Comparison of ENCODE assay signal across 13 cellular contexts in the genomic region with DNA sequence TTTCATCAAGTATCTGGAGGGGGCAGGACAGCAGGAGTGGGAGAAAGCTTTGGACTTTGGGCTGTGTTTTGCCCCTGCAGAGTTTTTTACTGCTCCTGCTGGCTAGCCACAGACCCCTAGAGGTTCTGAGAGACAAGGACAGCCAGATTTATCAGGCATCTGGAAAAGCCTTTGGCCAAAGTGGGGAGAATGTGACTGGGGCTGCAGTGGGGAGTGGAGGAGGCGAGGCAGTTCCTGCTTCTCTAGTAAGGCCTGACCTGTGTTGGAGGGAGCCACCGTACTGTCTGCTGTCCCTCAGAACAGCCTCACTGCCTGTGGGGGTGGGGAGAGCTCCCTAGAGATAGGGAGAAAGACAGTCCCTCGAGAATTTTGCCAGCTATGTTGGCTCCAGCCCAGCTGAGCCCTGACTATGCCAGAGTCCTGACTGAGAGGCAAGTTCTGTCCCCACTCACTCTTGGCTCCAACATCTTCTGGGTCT. TPM values are rescaled to one million over a fixed set of nuclear protein-coding genes. Genes with fewer than 3 reads are reported as not detected.
DNase-seq lines count a peak whose midpoint lies in the region; ATAC-seq and TF ChIP-seq lines count a peak whose summit lies in the region.
"Had no signal": no experiment of that assay in that cellular context is flagged by ENCODE, and none has a peak within 500 bp of the region (broad histone marks: within the 10 kb centered on the region; RNA-seq: fewer than 3 reads in every experiment).

No MANE protein-coding gene starts in this region.

- H3K9ac ChIP-seq in trophoblast cell (ENCODE audit: low read length): no peak overlapping the region

- H3K4me3 ChIP-seq in CD8-positive, alpha-beta memory T cell (ENCODE audit: low read length): no peak overlapping the region
- H3K4me3 ChIP-seq in trophoblast cell (ENCODE audit: low read depth, low read length) (no peak overlapping the region), foreskin fibroblast (ENCODE audit: low read depth in 1 of 2, low read length in 2 of 2) (no peak overlapping the region)

- CTCF ChIA-PET in CD8-positive, alpha-beta memory T cell (lab: Charles Lee): no interaction called here
- CTCF ChIA-PET in WTC11 (lab: Charles Lee): interaction anchor here (1.0 to 2.7 kb wide), 3 partner anchors 63 to 165 kb away, joined by 3 to 10 read pairs (median 4); partner anchors contain the start of gene WDR73

- no CpG with 5 or more reads among the region's 3 CpGs for WGBS in trophoblast cell (ENCODE audit: extremely low coverage, insufficient coverage, insufficient read length)

- peaks cover 11 to 18% of the 10 kb centered on the region in 2 donors for H3K27me3 Mint-ChIP-seq in CD8-positive, alpha-beta memory T cell
- peaks cover 7% of the 10 kb centered on the region for H3K27me3 Mint-ChIP-seq in WTC11 (ENCODE audit: low read depth)

- H2AFZ ChIP-seq in trophoblast cell (ENCODE audit: insufficient read depth, low read length, poor library complexity): peak overlapping the region; percentile 23

- H3K27ac ChIP-seq in CD8-positive, alpha-beta memory T cell (ENCODE audit: low read depth, low read length): peak overlapping the region; percentile 4
- peak overlapping the region; percentile 93 for H3K27ac ChIP-seq in trophoblast cell (ENCODE audit: low read depth, low read length)

- POLR2A ChIA-PET in CD8-positive, alpha-beta memory T cell (lab: Charles Lee): no interaction called here
- POLR2A ChIA-PET in WTC11 (lab: Charles Lee): no interaction called here

- peak; percentile 3; the same call in 1 of the 2 replicates for ATAC-seq in WTC11
- peak; percentile 52 for ATAC-seq in left ventricle myocardium superior
- no peak for ATAC-seq in GM19395 (IDR thresholded peaks at IDR 0.05; ENCODE audit: unreplicated experiment)
- ATAC-seq in GM18520 (IDR thresholded peaks at IDR 0.05; ENCODE audit: unreplicated experiment): no peak

- H2BK12ac ChIP-seq in trophoblast cell (ENCODE audit: low read length): peak overlapping the region; percentile 81

- no peaks in the 10 kb centered on the region for H3K9me3 ChIP-seq in CD8-positive, alpha-beta memory T cell (ENCODE audit: low read length)
- H3K9me3 ChIP-seq in trophoblast cell (ENCODE audit: insufficient read depth, low read depth, low read length): no peaks in the 10 kb centered on the region

- H3K4me1 Mint-ChIP-seq in CD8-positive, alpha-beta memory T cell: peaks cover 5 to 11% (median 10%) of the 10 kb centered on the region in 3 donors
- peaks cover 43% of the 10 kb centered on the region for H3K4me1 Mint-ChIP-seq in WTC11

- intact Hi-C loops in left ventricle myocardium superior (cut with micrococcal nuclease): no loop called here

- no peak for DNase-seq in CD8-positive, alpha-beta memory T cell
- no peak for DNase-seq in WTC11 (ENCODE audit: low spot score)
- DNase-seq in left ventricle myocardium superior: peak; percentile 85
- DNase-seq in trophoblast cell: no peak
- no peak for DNase-seq in foreskin fibroblast
- DNase-seq in NCI-H1417 treated with DMSO at 0.1 percent for 48 hours (lab: John Stamatoyannopoulos, UW): no peak
- DNase-seq: activated T-cell treated with anti-CD3 and anti-CD28 coated beads, Interleukin-2, amount 50 U/mL, for 72 hours; AML-193; effector memory CD4-positive, alpha-beta T cell; NCI-H2171 treated with DMSO at 0.1 percent for 48 hours; stimulated activated CD4-positive, alpha-beta T cell treated with anti-CD3 and anti-CD28 coated beads, Interleukin-4, amount 100 ng/mL, for 4 hours had no signal

- H4K91ac ChIP-seq in trophoblast cell (ENCODE audit: low read depth, low read length): peak overlapping the region; percentile 97

- H4K8ac ChIP-seq in trophoblast cell (ENCODE audit: low read depth, low read length): peak overlapping the region; percentile 10

- H3K79me2 ChIP-seq in trophoblast cell (ENCODE audit: control insufficient read depth, insufficient read depth, low read length, poor library complexity): peaks cover 10% of the 10 kb centered on the region

- H3K27me3 ChIP-seq in CD8-positive, alpha-beta memory T cell (ENCODE audit: insufficient read depth, low read length, poor library complexity, severe bottlenecking): no peaks in the 10 kb centered on the region
- no peaks in the 10 kb centered on the region for H3K27me3 ChIP-seq in trophoblast cell (ENCODE audit: insufficient read depth, low read length)

- no peak overlapping the region for H3K23ac ChIP-seq in trophoblast cell (ENCODE audit: low read length)

- peak overlapping the region; percentile 40 for H3K4me2 ChIP-seq in trophoblast cell (ENCODE audit: low read length)

- peak overlapping the region; percentile 51 for H2AK5ac ChIP-seq in trophoblast cell (ENCODE audit: low read length)

- H3K27ac Mint-ChIP-seq in CD8-positive, alpha-beta memory T cell: peak overlapping the region in 2 of 8 donors; percentile 13 to 76
- no peak overlapping the region for H3K27ac Mint-ChIP-seq in WTC11
- H3K27ac Mint-ChIP-seq: activated T-cell treated with anti-CD3 and anti-CD28 coated beads, Interleukin-2, amount 50 U/mL, for 72 hours had no signal

- peak overlapping the region; percentile 27 for H3K14ac ChIP-seq in trophoblast cell (ENCODE audit: low read length)

- peak overlapping the region; percentile 16 for H4K12ac ChIP-seq in trophoblast cell (ENCODE audit: low read depth, low read length)

- TF ChIP-seq CTCF in WTC11 (IDR thresholded peaks at IDR 0.05) (no peak), foreskin fibroblast (IDR thresholded peaks at IDR 0.05; ENCODE audit: low read depth, low read length) (no peak)

- H3K36me3 ChIP-seq in CD8-positive, alpha-beta memory T cell (ENCODE audit: insufficient read depth, low read length): no peaks in the 10 kb centered on the region
- peaks cover 0 to 5% of the 10 kb centered on the region in 2 experiments for H3K36me3 ChIP-seq in trophoblast cell (ENCODE audit: control insufficient read depth in 1 of 2, insufficient read depth in 2 of 2, low read length in 2 of 2)

- peak overlapping the region; percentile 66 for H3K4ac ChIP-seq in trophoblast cell (ENCODE audit: low read depth, low read length)

- H3K18ac ChIP-seq in trophoblast cell (ENCODE audit: low read length): peak overlapping the region; percentile 74

- H2BK5ac ChIP-seq in trophoblast cell (ENCODE audit: low read depth, low read length, poor library complexity): peak overlapping the region; percentile 23

- no peak overlapping the region for H3K4me3 Mint-ChIP-seq in CD8-positive, alpha-beta memory T cell
- H3K4me3 Mint-ChIP-seq in WTC11: 0 out of 2 replicates have a peak overlapping the region, but pooled peaks have one; percentile 72
- H3K4me3 Mint-ChIP-seq: activated T-cell treated with anti-CD3 and anti-CD28 coated beads, Interleukin-2, amount 50 U/mL, for 72 hours had no signal

- H3K9me3 Mint-ChIP-seq in CD8-positive, alpha-beta memory T cell: no peaks in the 10 kb centered on the region
- H3K9me3 Mint-ChIP-seq in WTC11: no peaks in the 10 kb centered on the region
- H3K9me3 Mint-ChIP-seq: activated T-cell treated with anti-CD3 and anti-CD28 coated beads, Interleukin-2, amount 50 U/mL, for 72 hours had no signal

- H3K4me1 ChIP-seq in CD8-positive, alpha-beta memory T cell (ENCODE audit: insufficient read depth, low read length): peaks cover 8% of the 10 kb centered on the region
- H3K4me1 ChIP-seq in trophoblast cell (ENCODE audit: control insufficient read depth in 1 of 2, insufficient read depth in 2 of 2, low read length in 2 of 2): peaks cover 36 to 40% of the 10 kb centered on the region in 2 experiments

- H2BK120ac ChIP-seq in trophoblast cell (ENCODE audit: insufficient read depth, low read length, poor library complexity): peak overlapping the region; percentile 7

- H3K36me3 Mint-ChIP-seq in CD8-positive, alpha-beta memory T cell: no peaks in the 10 kb centered on the region
- no peaks in the 10 kb centered on the region; the same call in 1 of the 2 replicates for H3K36me3 Mint-ChIP-seq in WTC11

- peaks cover 28% of the 10 kb centered on the region for H3K79me1 ChIP-seq in trophoblast cell (ENCODE audit: low read length)

TF ChIP-seq in WTC11, 78 proteins besides CTCF, POLR2A, EP300 and RAD21:
- TF ChIP-seq ELF4 (CRISPR knock-in tag; IDR thresholded peaks at IDR 0.05; ENCODE audit: low read depth): no peak
- TF ChIP-seq, protein P1, sequence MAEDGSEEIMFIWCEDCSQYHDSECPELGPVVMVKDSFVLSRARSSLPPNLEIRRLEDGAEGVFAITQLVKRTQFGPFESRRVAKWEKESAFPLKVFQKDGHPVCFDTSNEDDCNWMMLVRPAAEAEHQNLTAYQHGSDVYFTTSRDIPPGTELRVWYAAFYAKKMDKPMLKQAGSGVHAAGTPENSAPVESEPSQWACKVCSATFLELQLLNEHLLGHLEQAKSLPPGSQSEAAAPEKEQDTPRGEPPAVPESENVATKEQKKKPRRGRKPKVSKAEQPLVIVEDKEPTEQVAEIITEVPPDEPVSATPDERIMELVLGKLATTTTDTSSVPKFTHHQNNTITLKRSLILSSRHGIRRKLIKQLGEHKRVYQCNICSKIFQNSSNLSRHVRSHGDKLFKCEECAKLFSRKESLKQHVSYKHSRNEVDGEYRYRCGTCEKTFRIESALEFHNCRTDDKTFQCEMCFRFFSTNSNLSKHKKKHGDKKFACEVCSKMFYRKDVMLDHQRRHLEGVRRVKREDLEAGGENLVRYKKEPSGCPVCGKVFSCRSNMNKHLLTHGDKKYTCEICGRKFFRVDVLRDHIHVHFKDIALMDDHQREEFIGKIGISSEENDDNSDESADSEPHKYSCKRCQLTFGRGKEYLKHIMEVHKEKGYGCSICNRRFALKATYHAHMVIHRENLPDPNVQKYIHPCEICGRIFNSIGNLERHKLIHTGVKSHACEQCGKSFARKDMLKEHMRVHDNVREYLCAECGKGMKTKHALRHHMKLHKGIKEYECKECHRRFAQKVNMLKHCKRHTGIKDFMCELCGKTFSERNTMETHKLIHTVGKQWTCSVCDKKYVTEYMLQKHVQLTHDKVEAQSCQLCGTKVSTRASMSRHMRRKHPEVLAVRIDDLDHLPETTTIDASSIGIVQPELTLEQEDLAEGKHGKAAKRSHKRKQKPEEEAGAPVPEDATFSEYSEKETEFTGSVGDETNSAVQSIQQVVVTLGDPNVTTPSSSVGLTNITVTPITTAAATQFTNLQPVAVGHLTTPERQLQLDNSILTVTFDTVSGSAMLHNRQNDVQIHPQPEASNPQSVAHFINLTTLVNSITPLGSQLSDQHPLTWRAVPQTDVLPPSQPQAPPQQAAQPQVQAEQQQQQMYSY (CRISPR knock-in tag; IDR thresholded peaks at IDR 0.05): no peak
- TF ChIP-seq IRF2 (CRISPR knock-in tag; IDR thresholded peaks at IDR 0.05; ENCODE audit: borderline replicate concordance, low read depth): no peak
- no peak for TF ChIP-seq ZNF416 (CRISPR knock-in tag; IDR thresholded peaks at IDR 0.05)
- TF ChIP-seq MYBL2 (CRISPR knock-in tag; IDR thresholded peaks at IDR 0.05): no peak
- no peak for TF ChIP-seq NFYB (CRISPR knock-in tag; conservative IDR thresholded peaks at IDR 0.05; ENCODE audit: low read depth)
- TF ChIP-seq CREM (CRISPR knock-in tag; IDR thresholded peaks at IDR 0.05): no peak
- TF ChIP-seq ATF1 (CRISPR knock-in tag; IDR thresholded peaks at IDR 0.05): no peak
- no peak for TF ChIP-seq CREB1 (CRISPR knock-in tag; IDR thresholded peaks at IDR 0.05)

RNA-seq across cellular contexts. Expression of gene ALPK3, which starts 2.2 kb away (rescaled TPM):
- total RNA-seq in CD8-positive, alpha-beta memory T cell: under 1 TPM; 0.07 to 0.18 TPM
- 0.03 TPM for polyA plus RNA-seq in CD8-positive, alpha-beta memory T cell
- total RNA-seq in WTC11 (2021) (16.5 to 23.0 TPM (median 20.9 TPM) in 3 replicates), left ventricle myocardium superior (118 TPM)
- polyA plus RNA-seq in trophoblast cell (2013): 11.4 TPM in 2 replicates

Comparison
In these comparisons a context has a peak if more than half of its experiments do, and no peak if none do; other contexts are left out.
1. ATAC-seq: peak in WTC11 (single experiment) and left ventricle myocardium superior (single experiment); none in GM19395 (single experiment) and GM18520 (single experiment).
2. RNA of gene ALPK3, which starts 2.2 kb away (total RNA-seq): 118 TPM in left ventricle myocardium superior (single experiment) and 16.5 to 23.0 TPM in WTC11; 0.07 to 0.18 TPM in CD8-positive, alpha-beta memory T cell; every median in the first group is over 10 times any median in the second.